9 cellular contexts compared by ENCODE assay signal in genomic region chr2:33497177-33497787, GRCh38. TPM values are rescaled to one million over a fixed set of nuclear protein-coding genes. Genes with fewer than 3 reads are reported as not detected.
DNase-seq lines count a peak whose midpoint lies in the region; ATAC-seq and TF ChIP-seq lines count a peak whose summit lies in the region.
"Had no signal": no experiment of that assay in that cellular context is flagged by ENCODE, and none has a peak within 500 bp of the region (broad histone marks: within the 10 kb centered on the region; RNA-seq: fewer than 3 reads in every experiment).

No MANE protein-coding gene starts in this region.

- WGBS in adrenal gland, 4 donors: 70 to 83% (median 74%) methylated on average over 1 of the region's 1 CpG

- POLR2A ChIA-PET in WTC11 (lab: Charles Lee): no interaction called here

- H3K27ac Mint-ChIP-seq in stimulated activated effector memory CD8-positive, alpha-beta T cell treated with anti-CD3 and anti-CD28 coated beads, Interleukin-12 subunit alpha, Interleukin-12 subunit beta, amount 100 ng/mL, for 72 hours: peak overlapping the region; percentile 79
- H3K27ac Mint-ChIP-seq in WTC11: no peak overlapping the region

- H3K4me1 ChIP-seq in adrenal gland (replicated peaks in 1 of 2): no peaks in the 10 kb centered on the region

- TF ChIP-seq POLR2A in adrenal gland (IDR thresholded peaks at IDR 0.05): no peak

- ATAC-seq in activated CD4-positive, CD25-positive, alpha-beta regulatory T cell treated with anti-CD3 and anti-CD28 coated beads, Interleukin-2, amount 50 U/mL, for 24 hours: peak; percentile 79 to 86
- peak; percentile 27 for ATAC-seq in HG03025 (IDR thresholded peaks at IDR 0.05; ENCODE audit: low FRiP score, unreplicated experiment)
- ATAC-seq in stimulated activated effector memory CD8-positive, alpha-beta T cell treated with anti-CD3 and anti-CD28 coated beads, Interleukin-12 subunit alpha, Interleukin-12 subunit beta, amount 100 ng/mL, for 72 hours: peak; percentile 92
- no peak for ATAC-seq in WTC11

- H3K36me3 ChIP-seq in adrenal gland (replicated peaks in 1 of 2): no peaks in the 10 kb centered on the region

- no peaks in the 10 kb centered on the region for H3K9me3 ChIP-seq in adrenal gland (replicated peaks in 1 of 3)

- no peak for TF ChIP-seq CTCF in WTC11 (IDR thresholded peaks at IDR 0.05)
- TF ChIP-seq CTCF in adrenal gland (IDR thresholded peaks at IDR 0.05): no peak

- intact Hi-C loops in adrenal gland (cut with DNase I): no loop called here

- H3K27me3 Mint-ChIP-seq in WTC11 (ENCODE audit: low read depth): no peaks in the 10 kb centered on the region; the same call in 1 of the 2 replicates

- DNase-seq in activated CD4-positive, CD25-positive, alpha-beta regulatory T cell (lab: John Stamatoyannopoulos, UW): no peak
- DNase-seq in RPMI8226: peak; percentile 44
- no peak for DNase-seq in stimulated activated effector memory CD8-positive, alpha-beta T cell treated with anti-CD3 and anti-CD28 coated beads, Interleukin-12 subunit alpha, Interleukin-12 subunit beta, amount 100 ng/mL, for 72 hours (ENCODE audit: low spot score in 2 of 2)
- DNase-seq in WTC11 (ENCODE audit: low spot score): no peak
- DNase-seq in adrenal gland: no peak
- no peak for DNase-seq in NCI-H1694 (lab: John Stamatoyannopoulos, UW)
- DNase-seq: trophoblast cell had no signal

- H3K27me3 ChIP-seq in adrenal gland: no peaks in the 10 kb centered on the region

- H3K36me3 Mint-ChIP-seq in stimulated activated effector memory CD8-positive, alpha-beta T cell treated with anti-CD3 and anti-CD28 coated beads, Interleukin-12 subunit alpha, Interleukin-12 subunit beta, amount 100 ng/mL, for 72 hours: peaks cover 5% of the 10 kb centered on the region
- H3K36me3 Mint-ChIP-seq in WTC11: no peaks in the 10 kb centered on the region

- CTCF ChIA-PET in WTC11 (lab: Charles Lee): no interaction called here

- no peak overlapping the region for H3K27ac ChIP-seq in adrenal gland

- no peak overlapping the region for H3K4me3 ChIP-seq in adrenal gland

- H3K9me3 Mint-ChIP-seq in stimulated activated effector memory CD8-positive, alpha-beta T cell treated with anti-CD3 and anti-CD28 coated beads, Interleukin-12 subunit alpha, Interleukin-12 subunit beta, amount 100 ng/mL, for 72 hours: no peaks in the 10 kb centered on the region
- H3K9me3 Mint-ChIP-seq in WTC11: peaks cover 6% of the 10 kb centered on the region; the same call in 1 of the 2 replicates

- peak overlapping the region; percentile 5 for H3K4me3 Mint-ChIP-seq in stimulated activated effector memory CD8-positive, alpha-beta T cell treated with anti-CD3 and anti-CD28 coated beads, Interleukin-12 subunit alpha, Interleukin-12 subunit beta, amount 100 ng/mL, for 72 hours
- no peak overlapping the region for H3K4me3 Mint-ChIP-seq in WTC11

- peaks cover 44% of the 10 kb centered on the region for H3K4me1 Mint-ChIP-seq in stimulated activated effector memory CD8-positive, alpha-beta T cell treated with anti-CD3 and anti-CD28 coated beads, Interleukin-12 subunit alpha, Interleukin-12 subunit beta, amount 100 ng/mL, for 72 hours
- no peaks in the 10 kb centered on the region for H3K4me1 Mint-ChIP-seq in WTC11

TF ChIP-seq in WTC11, 78 proteins besides CTCF, POLR2A, EP300 and RAD21:
- TF ChIP-seq CBFB (CRISPR knock-in tag; IDR thresholded peaks at IDR 0.05; ENCODE audit: low read depth) (no peak), ESRRA (CRISPR knock-in tag; IDR thresholded peaks at IDR 0.05; ENCODE audit: borderline replicate concordance) (no peak), USF2 (CRISPR knock-in tag; IDR thresholded peaks at IDR 0.05) (no peak), ZMAT4 (CRISPR knock-in tag; IDR thresholded peaks at IDR 0.05) (no peak), ETV6 (CRISPR knock-in tag; IDR thresholded peaks at IDR 0.05) (no peak)
- TF ChIP-seq, protein P1, sequence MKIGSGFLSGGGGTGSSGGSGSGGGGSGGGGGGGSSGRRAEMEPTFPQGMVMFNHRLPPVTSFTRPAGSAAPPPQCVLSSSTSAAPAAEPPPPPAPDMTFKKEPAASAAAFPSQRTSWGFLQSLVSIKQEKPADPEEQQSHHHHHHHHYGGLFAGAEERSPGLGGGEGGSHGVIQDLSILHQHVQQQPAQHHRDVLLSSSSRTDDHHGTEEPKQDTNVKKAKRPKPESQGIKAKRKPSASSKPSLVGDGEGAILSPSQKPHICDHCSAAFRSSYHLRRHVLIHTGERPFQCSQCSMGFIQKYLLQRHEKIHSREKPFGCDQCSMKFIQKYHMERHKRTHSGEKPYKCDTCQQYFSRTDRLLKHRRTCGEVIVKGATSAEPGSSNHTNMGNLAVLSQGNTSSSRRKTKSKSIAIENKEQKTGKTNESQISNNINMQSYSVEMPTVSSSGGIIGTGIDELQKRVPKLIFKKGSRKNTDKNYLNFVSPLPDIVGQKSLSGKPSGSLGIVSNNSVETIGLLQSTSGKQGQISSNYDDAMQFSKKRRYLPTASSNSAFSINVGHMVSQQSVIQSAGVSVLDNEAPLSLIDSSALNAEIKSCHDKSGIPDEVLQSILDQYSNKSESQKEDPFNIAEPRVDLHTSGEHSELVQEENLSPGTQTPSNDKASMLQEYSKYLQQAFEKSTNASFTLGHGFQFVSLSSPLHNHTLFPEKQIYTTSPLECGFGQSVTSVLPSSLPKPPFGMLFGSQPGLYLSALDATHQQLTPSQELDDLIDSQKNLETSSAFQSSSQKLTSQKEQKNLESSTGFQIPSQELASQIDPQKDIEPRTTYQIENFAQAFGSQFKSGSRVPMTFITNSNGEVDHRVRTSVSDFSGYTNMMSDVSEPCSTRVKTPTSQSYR (CRISPR knock-in tag; IDR thresholded peaks at IDR 0.05): no peak
- TF ChIP-seq, protein P2, sequence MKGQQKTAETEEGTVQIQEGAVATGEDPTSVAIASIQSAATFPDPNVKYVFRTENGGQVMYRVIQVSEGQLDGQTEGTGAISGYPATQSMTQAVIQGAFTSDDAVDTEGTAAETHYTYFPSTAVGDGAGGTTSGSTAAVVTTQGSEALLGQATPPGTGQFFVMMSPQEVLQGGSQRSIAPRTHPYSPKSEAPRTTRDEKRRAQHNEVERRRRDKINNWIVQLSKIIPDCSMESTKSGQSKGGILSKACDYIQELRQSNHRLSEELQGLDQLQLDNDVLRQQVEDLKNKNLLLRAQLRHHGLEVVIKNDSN (CRISPR knock-in tag; IDR thresholded peaks at IDR 0.05): no peak

RNA-seq across cellular contexts. Expression of gene RASGRP3, which starts 20.8 kb away (rescaled TPM):
- total RNA-seq in WTC11 (2021): 0.11 to 0.23 TPM (median 0.14 TPM) in 3 replicates
- total RNA-seq in adrenal gland: 10 to 100 TPM in 6 of 8 donors, 1 to 10 TPM in 2; 3.3 to 23.8 (median 11.0) TPM
- 1 to 10 TPM; 2.5 to 8.2 (median 4.8) TPM for polyA plus RNA-seq in adrenal gland
